17 cellular contexts compared by ENCODE assay signal in the genomic region with DNA sequence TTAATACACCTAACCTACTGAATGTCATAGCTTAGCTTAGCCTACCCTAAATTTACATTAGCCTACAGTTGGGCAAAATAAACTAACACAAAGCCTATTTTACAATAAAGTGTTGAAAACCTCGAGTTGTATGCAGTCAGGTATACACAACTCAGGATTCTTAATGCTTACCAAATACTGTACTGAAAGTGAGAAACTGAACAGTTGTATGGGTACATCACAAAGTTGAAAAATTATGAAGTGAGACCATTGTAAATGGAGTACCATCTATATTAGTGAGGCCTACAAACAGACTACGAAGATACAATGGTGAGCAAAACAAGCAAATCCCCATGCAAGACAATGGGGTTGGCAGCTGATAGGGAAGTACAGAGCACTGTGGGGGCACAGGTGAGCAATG.
DNase-seq lines count a peak whose midpoint lies in the region; ATAC-seq lines count a peak whose summit lies in the region.
"Had no signal": no experiment of that assay in that cellular context is flagged by ENCODE, and none has a peak within 500 bp of the region (broad histone marks: within the 10 kb centered on the region; RNA-seq: fewer than 3 reads in every experiment).

No MANE protein-coding gene starts in this region.

- peaks cover 13% of the 10 kb centered on the region for H3K4me1 Mint-ChIP-seq in T-helper 2 cell treated with Interferon-gamma antibody and Interleukin-4, amounts not matched to agents 5 μg/mL and 100 μg/mL, for 36 hours (ENCODE audit: low read depth)
- no peaks in the 10 kb centered on the region for H3K4me1 Mint-ChIP-seq in stimulated activated memory B cell treated with anti-CD40 and anti-IgM and Interleukin-4, amounts not matched to agents 10 μg/mL and 1 μg/mL and 100 μg/mL, for 72 hours

- H3K27ac Mint-ChIP-seq in T-helper 2 cell treated with Interferon-gamma antibody and Interleukin-4, amounts not matched to agents 5 μg/mL and 100 μg/mL, for 36 hours: peak overlapping the region; percentile 32
- no peak overlapping the region for H3K27ac Mint-ChIP-seq in stimulated activated memory B cell treated with anti-CD40 and anti-IgM and Interleukin-4, amounts not matched to agents 10 μg/mL and 1 μg/mL and 100 μg/mL, for 72 hours
- H3K27ac Mint-ChIP-seq: activated CD4-positive, alpha-beta memory T cell treated with anti-CD3 and anti-CD28 coated beads, Interleukin-2, amount 10 ng/mL, durations not matched to agents 7 days and 5 days; naive thymus-derived CD4-positive, alpha-beta T cell had no signal

- no peaks in the 10 kb centered on the region for H3K36me3 Mint-ChIP-seq in T-helper 2 cell treated with Interferon-gamma antibody and Interleukin-4, amounts not matched to agents 5 μg/mL and 100 μg/mL, for 36 hours (ENCODE audit: low read depth)
- no peaks in the 10 kb centered on the region for H3K36me3 Mint-ChIP-seq in stimulated activated memory B cell treated with anti-CD40 and anti-IgM and Interleukin-4, amounts not matched to agents 10 μg/mL and 1 μg/mL and 100 μg/mL, for 72 hours
- H3K36me3 Mint-ChIP-seq: naive thymus-derived CD4-positive, alpha-beta T cell had no signal

- DNase-seq in T-helper 2 cell treated with Interferon-gamma antibody and Interleukin-4, amounts not matched to agents 5 μg/mL and 100 μg/mL, for 36 hours (ENCODE audit: low spot score): no peak
- DNase-seq in hypothalamus (lab: John Stamatoyannopoulos, UW) (no peak), NCI-H226 (no peak), DMS 273 treated with DMSO at 0.1 percent for 48 hours (lab: John Stamatoyannopoulos, UW) (no peak)
- DNase-seq: activated naive CD4-positive, alpha-beta T cell treated with Interleukin-2 at 50 U/mL for 16 hours; C1 segment of cervical spinal cord; EL; Karpas-422; left lung; NCI-H1930; right lobe of liver had no signal

- H3K27me3 Mint-ChIP-seq in T-helper 2 cell treated with Interferon-gamma antibody and Interleukin-4, amounts not matched to agents 5 μg/mL and 100 μg/mL, for 36 hours (ENCODE audit: low read depth): no peaks in the 10 kb centered on the region
- no peaks in the 10 kb centered on the region for H3K27me3 Mint-ChIP-seq in stimulated activated memory B cell treated with anti-CD40 and anti-IgM and Interleukin-4, amounts not matched to agents 10 μg/mL and 1 μg/mL and 100 μg/mL, for 72 hours
- H3K27me3 Mint-ChIP-seq: activated CD4-positive, alpha-beta memory T cell treated with anti-CD3 and anti-CD28 coated beads, Interleukin-2, amount 10 ng/mL, durations not matched to agents 7 days and 5 days had no signal

- no peaks in the 10 kb centered on the region for H3K9me3 Mint-ChIP-seq in T-helper 2 cell treated with Interferon-gamma antibody and Interleukin-4, amounts not matched to agents 5 μg/mL and 100 μg/mL, for 36 hours
- H3K9me3 Mint-ChIP-seq in stimulated activated memory B cell treated with anti-CD40 and anti-IgM and Interleukin-4, amounts not matched to agents 10 μg/mL and 1 μg/mL and 100 μg/mL, for 72 hours: no peaks in the 10 kb centered on the region
- H3K9me3 Mint-ChIP-seq: activated CD4-positive, alpha-beta memory T cell treated with anti-CD3 and anti-CD28 coated beads, Interleukin-2, amount 10 ng/mL, durations not matched to agents 7 days and 5 days had no signal

- ATAC-seq in GM18909 (IDR thresholded peaks at IDR 0.05; ENCODE audit: poor library complexity, unreplicated experiment) (peak; percentile 25), GM21529 (IDR thresholded peaks at IDR 0.05; ENCODE audit: unreplicated experiment) (peak; percentile 38), HG03066 (IDR thresholded peaks at IDR 0.05; ENCODE audit: low read depth, unreplicated experiment) (peak; percentile 26)
- no peak for ATAC-seq in stimulated activated memory B cell treated with anti-CD40 and anti-IgM and Interleukin-4, amounts not matched to agents 10 μg/mL and 1 μg/mL and 100 μg/mL, for 72 hours
- ATAC-seq: left lung; naive thymus-derived CD4-positive, alpha-beta T cell; right lobe of liver had no signal

- no peak overlapping the region for H3K4me3 Mint-ChIP-seq in T-helper 2 cell treated with Interferon-gamma antibody and Interleukin-4, amounts not matched to agents 5 μg/mL and 100 μg/mL, for 36 hours
- no peak overlapping the region for H3K4me3 Mint-ChIP-seq in stimulated activated memory B cell treated with anti-CD40 and anti-IgM and Interleukin-4, amounts not matched to agents 10 μg/mL and 1 μg/mL and 100 μg/mL, for 72 hours
- H3K4me3 Mint-ChIP-seq: activated CD4-positive, alpha-beta memory T cell treated with anti-CD3 and anti-CD28 coated beads, Interleukin-2, amount 10 ng/mL, durations not matched to agents 7 days and 5 days; naive thymus-derived CD4-positive, alpha-beta T cell had no signal
